In the genomic region with DNA sequence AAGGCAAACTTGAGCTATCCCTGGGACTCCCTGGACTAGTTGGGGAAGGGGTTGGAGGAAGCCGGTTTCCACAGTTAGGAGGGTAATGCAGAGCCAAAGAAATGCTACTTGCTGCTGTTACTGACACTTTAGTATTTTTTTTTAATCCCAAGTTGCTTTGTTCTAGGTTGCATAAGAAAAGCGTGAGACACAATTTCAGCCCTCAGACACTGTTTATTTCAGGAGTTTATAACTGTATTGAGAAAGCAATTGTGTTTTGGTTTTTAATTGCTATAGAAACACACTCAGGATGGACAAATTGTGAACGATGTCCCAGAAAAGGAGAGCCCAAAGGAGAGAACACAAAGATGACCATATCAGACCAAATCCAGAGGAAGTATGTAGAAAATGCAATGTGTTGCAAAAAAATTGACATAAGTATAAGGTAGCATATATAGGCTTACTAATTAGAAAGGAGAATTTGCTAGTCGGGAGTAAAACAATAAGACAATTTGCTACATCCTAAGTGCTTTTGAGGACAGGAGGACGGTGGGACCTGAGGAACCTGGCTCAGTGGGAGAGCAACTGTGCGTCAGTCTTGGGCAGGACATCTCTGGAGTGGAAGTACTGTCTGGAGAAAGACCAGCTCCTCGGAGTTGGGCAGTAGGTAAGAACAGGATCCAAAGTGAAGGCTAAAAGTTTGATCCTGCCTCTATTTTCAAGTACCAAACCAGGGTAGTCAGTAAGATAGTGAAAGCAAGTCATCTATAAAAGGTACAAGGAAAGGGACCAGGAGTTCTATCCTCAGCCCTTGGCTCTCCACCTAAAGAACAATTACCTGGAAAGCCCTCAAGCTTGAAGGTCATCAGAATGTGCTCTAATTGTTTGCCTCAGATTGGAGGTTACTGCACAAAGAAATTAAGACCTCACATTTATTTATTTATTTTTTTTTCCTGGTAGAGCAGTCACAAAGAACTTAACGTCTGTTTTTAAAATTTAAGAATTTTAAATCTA, we compare ENCODE assay signal across 17 cellular contexts. TPM values are rescaled to one million over a fixed set of nuclear protein-coding genes. Genes with fewer than 3 reads are reported as not detected.
DNase-seq lines count a peak whose midpoint lies in the region; ATAC-seq and TF ChIP-seq lines count a peak whose summit lies in the region.
"Had no signal": no experiment of that assay in that cellular context is flagged by ENCODE, and none has a peak within 500 bp of the region (broad histone marks: within the 10 kb centered on the region; RNA-seq: fewer than 3 reads in every experiment).

No MANE protein-coding gene starts in this region.

- dilution Hi-C loops in IMR-90 (cut with HindIII; ENCODE audit: low sequenced_read_pairs, unreplicated experiment): no loop called here

- no peak overlapping the region for H3K27ac ChIP-seq in IMR-90 (ENCODE audit: insufficient read depth, low read length)
- H3K27ac ChIP-seq in angular gyrus (ENCODE audit: low read depth, low read length): peak overlapping the region; percentile 33
- no peak overlapping the region for H3K27ac ChIP-seq in RWPE1
- no peak overlapping the region for H3K27ac ChIP-seq in tibial nerve

- WGBS in IMR-90 (ENCODE audit: extremely low coverage in 2 of 2, insufficient read length in 1 of 2), 2 experiments: 92% methylated on average over 2 of the region's 8 CpGs; no CpG with 5 or more reads in 1 of the 2 experiments
- 85 to 90% methylated on average over 8 of the region's 8 CpGs for WGBS in tibial nerve, 2 donors

- no peak for ATAC-seq in IMR-90 (ENCODE audit: low read depth)
- ATAC-seq in memory B cell (ENCODE audit: low read depth): no peak
- no peak for ATAC-seq in stimulated activated naive B cell treated with anti-CD40 and anti-IgM and Interleukin-4, amounts not matched to agents 10 μg/mL and 1 μg/mL and 100 μg/mL, for 72 hours (replicated peaks)
- no peak for ATAC-seq in activated T-cell treated with anti-CD3 and anti-CD28 coated beads, Interleukin-2, amount 50 U/mL, for 4 hours
- ATAC-seq: GM12878, HCT116 had no signal

- H3K4me3 ChIP-seq in IMR-90 (ENCODE audit: insufficient read depth, low read depth, low read length) (no peak overlapping the region), tibial nerve (no peak overlapping the region)
- H3K4me3 ChIP-seq: GM12878 had no signal

- peak overlapping the region in 1 of 2 experiments; percentile 4; a peak in 1 of 4 replicates for H4K8ac ChIP-seq in IMR-90 (ENCODE audit: low read depth in 2 of 2, low read length in 2 of 2)

- no peak overlapping the region for H3K9ac ChIP-seq in IMR-90 (ENCODE audit: low read depth, low read length)

- no peak for TF ChIP-seq POLR2A in IMR-90 (IDR thresholded peaks at IDR 0.05; ENCODE audit: low read depth, low read length)
- TF ChIP-seq POLR2A in tibial nerve (IDR thresholded peaks at IDR 0.05): no peak

- H3K4me1 ChIP-seq in IMR-90 (ENCODE audit: control insufficient read depth, insufficient read depth, low read length) (peaks cover 9% of the 10 kb centered on the region), tibial nerve (no peaks in the 10 kb centered on the region)
- H3K4me1 ChIP-seq: BE2C had no signal

- no peak overlapping the region for H2BK15ac ChIP-seq in IMR-90 (ENCODE audit: low read depth, low read length)

- no peak overlapping the region for H2AK9ac ChIP-seq in IMR-90 (replicated peaks; ENCODE audit: low read depth, low read length, poor library complexity)

- peak overlapping the region; percentile 36; the same call in 1 of the 2 replicates for H3K18ac ChIP-seq in IMR-90 (ENCODE audit: low read depth, low read length)

- no peak for TF ChIP-seq RAD21 in IMR-90 (IDR thresholded peaks at IDR 0.05; ENCODE audit: low read length)

- H2BK5ac ChIP-seq in IMR-90 (ENCODE audit: low read depth, low read length, poor library complexity, severe bottlenecking): no peak overlapping the region

- H3K27ac Mint-ChIP-seq in memory B cell: peak overlapping the region; percentile 74
- peak overlapping the region; percentile 25 for H3K27ac Mint-ChIP-seq in stimulated activated naive B cell treated with anti-CD40 and anti-IgM and Interleukin-4, amounts not matched to agents 10 μg/mL and 1 μg/mL and 100 μg/mL, for 72 hours
- H3K27ac Mint-ChIP-seq: CD4-positive, alpha-beta T cell had no signal

- H3K36me3 ChIP-seq in IMR-90 (ENCODE audit: control insufficient read depth, insufficient read depth, low read length) (no peaks in the 10 kb centered on the region), tibial nerve (no peaks in the 10 kb centered on the region)
- H3K36me3 ChIP-seq: BE2C had no signal

- no peak overlapping the region for H3K14ac ChIP-seq in IMR-90 (replicated peaks; ENCODE audit: low read depth, low read length)

- H3K23ac ChIP-seq in IMR-90 (ENCODE audit: low read depth, low read length): no peak overlapping the region

- H3K9me1 ChIP-seq in IMR-90 (ENCODE audit: insufficient read depth, low read length): no peaks in the 10 kb centered on the region

- peak overlapping the region; percentile 57; the same call in 1 of the 2 replicates for H2AK5ac ChIP-seq in IMR-90 (ENCODE audit: low read depth, low read length)

- no peak overlapping the region for H3K4me3 Mint-ChIP-seq in memory B cell
- H3K4me3 Mint-ChIP-seq in stimulated activated naive B cell treated with anti-CD40 and anti-IgM and Interleukin-4, amounts not matched to agents 10 μg/mL and 1 μg/mL and 100 μg/mL, for 72 hours: no peak overlapping the region
- H3K4me3 Mint-ChIP-seq in activated T-cell treated with anti-CD3 and anti-CD28 coated beads, Interleukin-2, amount 50 U/mL, for 4 hours: no peak overlapping the region
- H3K4me3 Mint-ChIP-seq: CD4-positive, alpha-beta T cell had no signal

- H4K5ac ChIP-seq in IMR-90 (ENCODE audit: low read depth, low read length): peak overlapping the region; percentile 60; the same call in 1 of the 2 replicates

- no peaks in the 10 kb centered on the region for H3K9me3 ChIP-seq in IMR-90 (ENCODE audit: control insufficient read depth, insufficient read depth, low read length)
- H3K9me3 ChIP-seq in tibial nerve: no peaks in the 10 kb centered on the region
- H3K9me3 ChIP-seq: BE2C had no signal

- no peak for TF ChIP-seq CTCF in IMR-90 (conservative IDR thresholded peaks at IDR 0.05; ENCODE audit: low read depth, low read length)
- no peak for TF ChIP-seq CTCF in RWPE1 (conservative IDR thresholded peaks at IDR 0.05; ENCODE audit: low read depth)
- no peak for TF ChIP-seq CTCF in tibial nerve (IDR thresholded peaks at IDR 0.05)

- H3K4ac ChIP-seq in IMR-90 (ENCODE audit: low read depth, low read length): peak overlapping the region; percentile 31; the same call in 1 of the 2 replicates

- peak overlapping the region; percentile 32 for H2BK120ac ChIP-seq in IMR-90 (ENCODE audit: low read depth, low read length)

- POLR2A ChIA-PET in IMR-90 (lab: Charles Lee; ENCODE audit: unreplicated experiment) (no interaction called here), RWPE1 (lab: Yijun Ruan, JAX; ENCODE audit: low non-redundant PET) (no interaction called here)

- TF ChIP-seq EP300 in tibial nerve (IDR thresholded peaks at IDR 0.05): no peak

- no peaks in the 10 kb centered on the region for H3K27me3 Mint-ChIP-seq in memory B cell
- no peaks in the 10 kb centered on the region for H3K27me3 Mint-ChIP-seq in stimulated activated naive B cell treated with anti-CD40 and anti-IgM and Interleukin-4, amounts not matched to agents 10 μg/mL and 1 μg/mL and 100 μg/mL, for 72 hours
- no peaks in the 10 kb centered on the region for H3K27me3 Mint-ChIP-seq in activated T-cell treated with anti-CD3 and anti-CD28 coated beads, Interleukin-2, amount 50 U/mL, for 4 hours (ENCODE audit: low read depth)
- H3K27me3 Mint-ChIP-seq: CD4-positive, alpha-beta T cell had no signal

- no peak overlapping the region for H3K56ac ChIP-seq in IMR-90 (ENCODE audit: extremely low read depth, insufficient read depth, low read length)

- peak overlapping the region; percentile 62; the same call in 1 of the 2 replicates for H2BK20ac ChIP-seq in IMR-90 (ENCODE audit: low read depth, low read length)

- no peak overlapping the region for H3K4me2 ChIP-seq in IMR-90 (ENCODE audit: low read depth, low read length)

- H2AFZ ChIP-seq in IMR-90 (replicated peaks; ENCODE audit: low read length, poor library complexity): no peak overlapping the region

- H4K20me1 ChIP-seq in IMR-90 (ENCODE audit: insufficient read depth, low read length): no peaks in the 10 kb centered on the region

- no TSS peak for BruUV-seq in IMR-90 (replicated peaks; lab: Mats Ljungman, UMichigan)

- H3K36me3 Mint-ChIP-seq in memory B cell: peaks cover 33% of the 10 kb centered on the region
- peaks cover 51 to 63% of the 10 kb centered on the region in 2 donors for H3K36me3 Mint-ChIP-seq in stimulated activated naive B cell treated with anti-CD40 and anti-IgM and Interleukin-4, amounts not matched to agents 10 μg/mL and 1 μg/mL and 100 μg/mL, for 72 hours
- peaks cover 17% of the 10 kb centered on the region for H3K36me3 Mint-ChIP-seq in activated T-cell treated with anti-CD3 and anti-CD28 coated beads, Interleukin-2, amount 50 U/mL, for 4 hours (ENCODE audit: insufficient read depth)

- in situ Hi-C loops in IMR-90 (cut with MboI; ENCODE audit: low sequenced_read_pairs): no loop called here

- intact Hi-C loops in IMR-90 (cut with micrococcal nuclease): no loop called here

- peaks cover 40% of the 10 kb centered on the region for H3K4me1 Mint-ChIP-seq in memory B cell
- peaks cover 34 to 74% of the 10 kb centered on the region in 2 donors for H3K4me1 Mint-ChIP-seq in stimulated activated naive B cell treated with anti-CD40 and anti-IgM and Interleukin-4, amounts not matched to agents 10 μg/mL and 1 μg/mL and 100 μg/mL, for 72 hours
- peaks cover 14% of the 10 kb centered on the region for H3K4me1 Mint-ChIP-seq in activated T-cell treated with anti-CD3 and anti-CD28 coated beads, Interleukin-2, amount 50 U/mL, for 4 hours (ENCODE audit: low read depth)

- peaks cover 0 to 12% of the 10 kb centered on the region in 2 experiments; a peak in 2 of 4 replicates for H3K79me1 ChIP-seq in IMR-90 (ENCODE audit: low read depth in 1 of 2, low read length in 2 of 2)

- DNase-seq in IMR-90: no peak
- no peak for DNase-seq in memory B cell (ENCODE audit: low spot score in 2 of 2)
- DNase-seq in stimulated activated naive B cell treated with anti-CD40 and anti-IgM and Interleukin-4, amounts not matched to agents 10 μg/mL and 1 μg/mL and 100 μg/mL, for 72 hours: no peak
- no peak for DNase-seq in activated T-cell treated with anti-CD3 and anti-CD28 coated beads, Interleukin-2, amount 50 U/mL, for 4 hours
- DNase-seq in RWPE1 (ENCODE audit: low spot score): no peak
- DNase-seq in tibial nerve (ENCODE audit: low spot score in 2 of 2): no peak
- DNase-seq: BE2C; CD4-positive, alpha-beta T cell; DND-41; GDM1; KG1; NCI-H1417 treated with DMSO at 0.1 percent for 48 hours; NCI-H1930; NCI-H748 treated with DMSO at 0.1 percent for 48 hours had no signal

- CTCF ChIA-PET in IMR-90 (lab: Yijun Ruan, JAX) (no interaction called here), RWPE1 (lab: Yijun Ruan, JAX) (interaction anchor here (0.7 kb wide), 2 partner anchors 103 to 424 kb away, joined by 3 to 4 read pairs; no protein-coding TSS in a partner anchor)

- H3K27me3 ChIP-seq in IMR-90 (ENCODE audit: control insufficient read depth, insufficient read depth, low read length) (no peaks in the 10 kb centered on the region), tibial nerve (no peaks in the 10 kb centered on the region)
- H3K27me3 ChIP-seq: BE2C had no signal

- no peak overlapping the region for H4K91ac ChIP-seq in IMR-90 (ENCODE audit: insufficient read depth, low read depth, low read length)

- H3K9me3 Mint-ChIP-seq in memory B cell: peaks cover 12% of the 10 kb centered on the region
- H3K9me3 Mint-ChIP-seq in stimulated activated naive B cell treated with anti-CD40 and anti-IgM and Interleukin-4, amounts not matched to agents 10 μg/mL and 1 μg/mL and 100 μg/mL, for 72 hours: peaks cover 11 to 15% of the 10 kb centered on the region in 2 donors
- H3K9me3 Mint-ChIP-seq in activated T-cell treated with anti-CD3 and anti-CD28 coated beads, Interleukin-2, amount 50 U/mL, for 4 hours: peaks cover 7% of the 10 kb centered on the region

RNA-seq across cellular contexts. Expression of gene DIPK1A, which starts 39.9 kb away (rescaled TPM):
- total RNA-seq in IMR-90 (2012; rRNA removed) (4.7 and 7.5 TPM in 2 replicates), tibial nerve (1 to 10 TPM; 3.1 to 6.9 (median 4.7) TPM)
- 4.5 and 5.7 TPM in 2 replicates for polyA plus RNA-seq in IMR-90 (2012; rRNA removed)
- polyA plus RNA-seq in IMR-90 (2012; cell fraction: cytosol; rRNA removed): 1.0 and 1.4 TPM in 2 replicates
- 0.16 and 2.9 TPM in 2 replicates for polyA plus RNA-seq in IMR-90 (2012; cell fraction: nucleus; rRNA removed; ENCODE audit: low replicate concordance)
- total RNA-seq in activated T-cell treated with anti-CD3 and anti-CD28 coated beads, Interleukin-2, amount 50 U/mL, for 4 hours: 1 to 10 TPM; 3.6 to 5.3 (median 4.2) TPM
